1 cellular context compared by ENCODE assay signal in the genomic region with DNA sequence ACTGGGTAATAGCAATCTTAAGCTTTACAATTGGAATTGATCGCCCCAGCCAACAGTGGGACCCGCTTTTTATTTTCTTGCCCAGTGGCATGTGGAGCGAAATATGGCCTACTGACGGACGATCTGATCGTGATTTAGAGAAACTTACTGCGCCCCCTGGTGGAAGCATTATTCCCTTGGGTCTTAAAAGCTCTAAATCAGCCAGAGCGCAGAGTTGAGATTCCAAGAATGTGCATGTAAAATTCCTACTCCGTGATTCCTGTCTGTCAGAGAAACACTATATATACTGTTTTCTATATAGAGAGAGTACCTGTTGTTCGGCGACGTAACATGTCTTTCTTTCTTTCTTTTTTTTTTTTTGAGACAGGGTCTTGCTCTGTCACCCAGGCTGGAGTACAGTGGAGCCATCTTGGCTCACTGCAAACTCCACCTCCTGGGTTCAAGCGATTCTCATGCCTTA.
TF ChIP-seq lines count a peak whose summit lies in the region.

No MANE protein-coding gene starts in this region.

TF ChIP-seq in GM12878, 131 proteins besides CTCF, POLR2A, EP300 and RAD21:
- TF ChIP-seq IKZF1 (conservative IDR thresholded peaks at IDR 0.05) (no peak), SMC3 (IDR thresholded peaks at IDR 0.05; ENCODE audit: borderline replicate concordance, low read length) (peak; percentile 68; the same call in 1 of the 2 replicates), MTA2 (IDR thresholded peaks at IDR 0.05; ENCODE audit: low read depth) (peak; percentile 25; the same call in 1 of the 2 replicates), SMARCA5 (IDR thresholded peaks at IDR 0.05) (peak; percentile 16; the same call in 1 of the 2 replicates), NBN (IDR thresholded peaks at IDR 0.05) (peak; percentile 33; the same call in 1 of the 2 replicates), TBL1XR1 (IDR thresholded peaks at IDR 0.05; ENCODE audit: low read depth, low read length) (no peak), IKZF2 (IDR thresholded peaks at IDR 0.05) (peak in 1 of 2 experiments; percentile 20; a peak in 1 of 4 replicates), RB1 (IDR thresholded peaks at IDR 0.05; ENCODE audit: borderline replicate concordance) (peak; percentile 52; the same call in 1 of the 2 replicates), NR2F1 (conservative IDR thresholded peaks at IDR 0.05) (no peak), RCOR1 (conservative IDR thresholded peaks at IDR 0.05; ENCODE audit: low read depth, low read length) (no peak), YY1 (IDR thresholded peaks at IDR 0.05; ENCODE audit: low read depth, low read length) (peak; percentile 86), FOXM1 (IDR thresholded peaks at IDR 0.05; ENCODE audit: low read depth, low read length) (0 out of 2 replicates have a peak, but pooled peaks have one; percentile 10), MXI1 (IDR thresholded peaks at IDR 0.05; ENCODE audit: low read depth, low read length) (0 out of 2 replicates have a peak, but pooled peaks have one; percentile 16), WRNIP1 (IDR thresholded peaks at IDR 0.05; ENCODE audit: borderline replicate concordance, low read depth, low read length) (no peak), BMI1 (IDR thresholded peaks at IDR 0.05; ENCODE audit: borderline replicate concordance) (no peak), CBX5 (IDR thresholded peaks at IDR 0.05; ENCODE audit: low read depth) (no peak), ZZZ3 (IDR thresholded peaks at IDR 0.05; ENCODE audit: control insufficient read depth, insufficient read length, low read depth) (no peak), ASH2L (IDR thresholded peaks at IDR 0.05; ENCODE audit: borderline replicate concordance, low read depth) (no peak), MEF2B (IDR thresholded peaks at IDR 0.05; ENCODE audit: partially characterized antibody, poor library complexity, severe bottlenecking) (peak; percentile 95), RUNX3 (IDR thresholded peaks at IDR 0.05; ENCODE audit: low read length) (no peak)
- TF ChIP-seq, protein P1, sequence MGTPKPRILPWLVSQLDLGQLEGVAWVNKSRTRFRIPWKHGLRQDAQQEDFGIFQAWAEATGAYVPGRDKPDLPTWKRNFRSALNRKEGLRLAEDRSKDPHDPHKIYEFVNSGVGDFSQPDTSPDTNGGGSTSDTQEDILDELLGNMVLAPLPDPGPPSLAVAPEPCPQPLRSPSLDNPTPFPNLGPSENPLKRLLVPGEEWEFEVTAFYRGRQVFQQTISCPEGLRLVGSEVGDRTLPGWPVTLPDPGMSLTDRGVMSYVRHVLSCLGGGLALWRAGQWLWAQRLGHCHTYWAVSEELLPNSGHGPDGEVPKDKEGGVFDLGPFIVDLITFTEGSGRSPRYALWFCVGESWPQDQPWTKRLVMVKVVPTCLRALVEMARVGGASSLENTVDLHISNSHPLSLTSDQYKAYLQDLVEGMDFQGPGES (IDR thresholded peaks at IDR 0.05) = no peak
- TF ChIP-seq, protein P2, sequence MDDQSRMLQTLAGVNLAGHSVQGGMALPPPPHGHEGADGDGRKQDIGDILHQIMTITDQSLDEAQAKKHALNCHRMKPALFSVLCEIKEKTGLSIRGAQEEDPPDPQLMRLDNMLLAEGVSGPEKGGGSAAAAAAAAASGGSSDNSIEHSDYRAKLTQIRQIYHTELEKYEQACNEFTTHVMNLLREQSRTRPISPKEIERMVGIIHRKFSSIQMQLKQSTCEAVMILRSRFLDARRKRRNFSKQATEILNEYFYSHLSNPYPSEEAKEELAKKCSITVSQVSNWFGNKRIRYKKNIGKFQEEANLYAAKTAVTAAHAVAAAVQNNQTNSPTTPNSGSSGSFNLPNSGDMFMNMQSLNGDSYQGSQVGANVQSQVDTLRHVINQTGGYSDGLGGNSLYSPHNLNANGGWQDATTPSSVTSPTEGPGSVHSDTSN (IDR thresholded peaks at IDR 0.05; ENCODE audit: insufficient replicate concordance, low read depth, low read length) = no peak
- TF ChIP-seq, protein P3, sequence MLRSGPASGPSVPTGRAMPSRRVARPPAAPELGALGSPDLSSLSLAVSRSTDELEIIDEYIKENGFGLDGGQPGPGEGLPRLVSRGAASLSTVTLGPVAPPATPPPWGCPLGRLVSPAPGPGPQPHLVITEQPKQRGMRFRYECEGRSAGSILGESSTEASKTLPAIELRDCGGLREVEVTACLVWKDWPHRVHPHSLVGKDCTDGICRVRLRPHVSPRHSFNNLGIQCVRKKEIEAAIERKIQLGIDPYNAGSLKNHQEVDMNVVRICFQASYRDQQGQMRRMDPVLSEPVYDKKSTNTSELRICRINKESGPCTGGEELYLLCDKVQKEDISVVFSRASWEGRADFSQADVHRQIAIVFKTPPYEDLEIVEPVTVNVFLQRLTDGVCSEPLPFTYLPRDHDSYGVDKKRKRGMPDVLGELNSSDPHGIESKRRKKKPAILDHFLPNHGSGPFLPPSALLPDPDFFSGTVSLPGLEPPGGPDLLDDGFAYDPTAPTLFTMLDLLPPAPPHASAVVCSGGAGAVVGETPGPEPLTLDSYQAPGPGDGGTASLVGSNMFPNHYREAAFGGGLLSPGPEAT (IDR thresholded peaks at IDR 0.05; ENCODE audit: low read depth) = no peak
- TF ChIP-seq, protein P4, sequence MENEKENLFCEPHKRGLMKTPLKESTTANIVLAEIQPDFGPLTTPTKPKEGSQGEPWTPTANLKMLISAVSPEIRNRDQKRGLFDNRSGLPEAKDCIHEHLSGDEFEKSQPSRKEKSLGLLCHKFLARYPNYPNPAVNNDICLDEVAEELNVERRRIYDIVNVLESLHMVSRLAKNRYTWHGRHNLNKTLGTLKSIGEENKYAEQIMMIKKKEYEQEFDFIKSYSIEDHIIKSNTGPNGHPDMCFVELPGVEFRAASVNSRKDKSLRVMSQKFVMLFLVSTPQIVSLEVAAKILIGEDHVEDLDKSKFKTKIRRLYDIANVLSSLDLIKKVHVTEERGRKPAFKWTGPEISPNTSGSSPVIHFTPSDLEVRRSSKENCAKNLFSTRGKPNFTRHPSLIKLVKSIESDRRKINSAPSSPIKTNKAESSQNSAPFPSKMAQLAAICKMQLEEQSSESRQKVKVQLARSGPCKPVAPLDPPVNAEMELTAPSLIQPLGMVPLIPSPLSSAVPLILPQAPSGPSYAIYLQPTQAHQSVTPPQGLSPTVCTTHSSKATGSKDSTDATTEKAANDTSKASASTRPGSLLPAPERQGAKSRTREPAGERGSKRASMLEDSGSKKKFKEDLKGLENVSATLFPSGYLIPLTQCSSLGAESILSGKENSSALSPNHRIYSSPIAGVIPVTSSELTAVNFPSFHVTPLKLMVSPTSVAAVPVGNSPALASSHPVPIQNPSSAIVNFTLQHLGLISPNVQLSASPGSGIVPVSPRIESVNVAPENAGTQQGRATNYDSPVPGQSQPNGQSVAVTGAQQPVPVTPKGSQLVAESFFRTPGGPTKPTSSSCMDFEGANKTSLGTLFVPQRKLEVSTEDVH (IDR thresholded peaks at IDR 0.05; ENCODE audit: low read depth, partially characterized antibody) = no peak
- TF ChIP-seq, protein P5, sequence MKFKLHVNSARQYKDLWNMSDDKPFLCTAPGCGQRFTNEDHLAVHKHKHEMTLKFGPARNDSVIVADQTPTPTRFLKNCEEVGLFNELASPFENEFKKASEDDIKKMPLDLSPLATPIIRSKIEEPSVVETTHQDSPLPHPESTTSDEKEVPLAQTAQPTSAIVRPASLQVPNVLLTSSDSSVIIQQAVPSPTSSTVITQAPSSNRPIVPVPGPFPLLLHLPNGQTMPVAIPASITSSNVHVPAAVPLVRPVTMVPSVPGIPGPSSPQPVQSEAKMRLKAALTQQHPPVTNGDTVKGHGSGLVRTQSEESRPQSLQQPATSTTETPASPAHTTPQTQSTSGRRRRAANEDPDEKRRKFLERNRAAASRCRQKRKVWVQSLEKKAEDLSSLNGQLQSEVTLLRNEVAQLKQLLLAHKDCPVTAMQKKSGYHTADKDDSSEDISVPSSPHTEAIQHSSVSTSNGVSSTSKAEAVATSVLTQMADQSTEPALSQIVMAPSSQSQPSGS (IDR thresholded peaks at IDR 0.05; ENCODE audit: low read length) = no peak
TF ChIP-seq in GM12878: peak in this region for 10.
